ENCODE assay signal across 3 cellular contexts in the genomic region with DNA sequence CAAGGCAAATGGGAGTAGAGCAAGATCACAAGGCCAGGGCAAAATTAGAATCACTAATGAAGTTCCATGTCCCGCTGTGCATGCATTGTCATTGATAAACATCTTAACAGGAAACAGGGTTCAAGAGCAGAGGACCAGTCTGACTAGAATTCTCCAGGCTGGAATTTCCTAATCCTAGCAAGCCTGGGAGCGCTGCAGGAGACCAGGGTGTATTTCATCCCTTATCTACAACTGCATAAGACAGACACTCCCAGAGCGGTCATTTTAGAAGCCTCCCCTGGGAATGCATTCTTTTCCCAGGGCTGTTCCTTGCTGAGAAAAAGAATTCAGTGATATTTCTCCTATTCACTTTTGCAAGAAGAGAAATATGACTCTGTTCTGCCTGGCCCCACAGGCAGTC.
A peak's percentile ranks its signal among the peaks of the same experiment; 100 is the strongest.
TF ChIP-seq lines count a peak whose summit lies in the region.

No MANE protein-coding gene starts in this region.

TF ChIP-seq in HCT116, 20 proteins besides CTCF, POLR2A, EP300 and RAD21:
- peak; percentile 68; the same call in 1 of the 2 replicates for TF ChIP-seq CBX3 (IDR thresholded peaks at IDR 0.05; ENCODE audit: low read depth)
TF ChIP-seq in HCT116: peak in this region for 1; not testable (repeated sequence) for 19.

TF ChIP-seq in HEK293T, 16 proteins besides CTCF, POLR2A, EP300 and RAD21:
- TF ChIP-seq, protein P1, sequence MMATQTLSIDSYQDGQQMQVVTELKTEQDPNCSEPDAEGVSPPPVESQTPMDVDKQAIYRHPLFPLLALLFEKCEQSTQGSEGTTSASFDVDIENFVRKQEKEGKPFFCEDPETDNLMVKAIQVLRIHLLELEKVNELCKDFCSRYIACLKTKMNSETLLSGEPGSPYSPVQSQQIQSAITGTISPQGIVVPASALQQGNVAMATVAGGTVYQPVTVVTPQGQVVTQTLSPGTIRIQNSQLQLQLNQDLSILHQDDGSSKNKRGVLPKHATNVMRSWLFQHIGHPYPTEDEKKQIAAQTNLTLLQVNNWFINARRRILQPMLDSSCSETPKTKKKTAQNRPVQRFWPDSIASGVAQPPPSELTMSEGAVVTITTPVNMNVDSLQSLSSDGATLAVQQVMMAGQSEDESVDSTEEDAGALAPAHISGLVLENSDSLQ (IDR thresholded peaks at IDR 0.05) = peak; percentile 70

TF ChIP-seq in GM12878, 131 proteins besides CTCF, POLR2A, EP300 and RAD21:
- TF ChIP-seq CBX5 (IDR thresholded peaks at IDR 0.05; ENCODE audit: low read depth) = peak; percentile 63; the same call in 1 of the 2 replicates
